ENCODE assay signal across 22 cellular contexts in the genomic region with DNA sequence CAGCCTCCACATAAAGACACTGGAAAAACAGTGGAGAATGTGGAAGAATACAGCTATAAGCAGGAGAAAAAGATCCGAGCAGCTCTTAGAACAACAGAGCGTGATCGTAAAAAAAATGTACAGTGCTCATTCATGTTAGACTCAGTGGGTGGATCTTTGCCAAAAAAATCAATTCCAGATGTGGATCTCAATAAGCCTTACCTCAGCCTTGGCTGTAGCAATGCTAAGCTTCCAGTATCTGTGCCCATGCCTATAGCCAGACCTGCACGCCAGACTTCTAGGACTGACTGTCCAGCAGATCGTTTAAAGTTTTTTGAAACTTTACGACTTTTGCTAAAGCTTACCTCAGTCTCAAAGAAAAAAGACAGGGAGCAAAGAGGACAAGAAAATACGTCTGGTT. TPM values are rescaled to one million over a fixed set of nuclear protein-coding genes. Genes with fewer than 3 reads are reported as not detected.
DNase-seq lines count a peak whose midpoint lies in the region; ATAC-seq and TF ChIP-seq lines count a peak whose summit lies in the region.
"Had no signal": no experiment of that assay in that cellular context is flagged by ENCODE, and none has a peak within 500 bp of the region (broad histone marks: within the 10 kb centered on the region; RNA-seq: fewer than 3 reads in every experiment).

No MANE protein-coding gene starts in this region.

- H3K9ac ChIP-seq in adipocyte (ENCODE audit: low read length) (no peak overlapping the region), skeletal muscle satellite cell (ENCODE audit: low read depth, low read length) (no peak overlapping the region), MM.1S (ENCODE audit: low read length) (no peak overlapping the region)
- H3K9ac ChIP-seq: BLaER1 treated with 17β-estradiol and CSF1 and Interleukin-3, amounts not matched to agents 10 nM and 100 nM had no signal

- H3K4me3 ChIP-seq in adipocyte (ENCODE audit: low read length) (no peak overlapping the region), skeletal muscle satellite cell (ENCODE audit: low read length) (no peak overlapping the region), MM.1S (ENCODE audit: low read length) (no peak overlapping the region)
- H3K4me3 ChIP-seq: BLaER1 treated with 17β-estradiol and CSF1 and Interleukin-3, amounts not matched to agents 10 nM and 100 nM; HAP-1; heart right ventricle; lower lobe of right lung; ovary; sigmoid colon had no signal

- H4K20me1 ChIP-seq in MM.1S (ENCODE audit: insufficient read depth, low read length) = no peaks in the 10 kb centered on the region

- no peak for ATAC-seq in HG03439 (IDR thresholded peaks at IDR 0.05; ENCODE audit: unreplicated experiment)
- ATAC-seq: heart right ventricle; lower lobe of right lung; stimulated activated naive CD8-positive, alpha-beta T cell treated with anti-CD3 and anti-CD28 coated beads, Interleukin-15, Interleukin-2, amounts not matched to agents 100 U/mL and 50 U/mL, for 24 hours had no signal

- no peak for TF ChIP-seq CTCF in MM.1S (IDR thresholded peaks at IDR 0.05; ENCODE audit: low read length)

- H3K4me2 ChIP-seq in skeletal muscle satellite cell (ENCODE audit: low read length) = peak overlapping the region; percentile 39
- H3K4me2 ChIP-seq in MM.1S (ENCODE audit: low read depth, low read length) = no peak overlapping the region
- H3K4me2 ChIP-seq: BLaER1 treated with 17β-estradiol and CSF1 and Interleukin-3, amounts not matched to agents 10 nM and 100 nM had no signal

- H3K27me3 ChIP-seq in adipocyte (replicated peaks; ENCODE audit: control insufficient read depth, insufficient read depth, low read length) (no peaks in the 10 kb centered on the region), skeletal muscle satellite cell (ENCODE audit: control insufficient read depth, insufficient read depth, low read length) (no peaks in the 10 kb centered on the region), MM.1S (replicated peaks; ENCODE audit: insufficient read depth, low read length) (no peaks in the 10 kb centered on the region)
- H3K27me3 ChIP-seq: BLaER1 treated with 17β-estradiol and CSF1 and Interleukin-3, amounts not matched to agents 10 nM and 100 nM; heart right ventricle; ovary; sigmoid colon had no signal

- H3K4me1 ChIP-seq in adipocyte (ENCODE audit: control insufficient read depth, insufficient read depth, low read length) (peaks cover 10% of the 10 kb centered on the region), skeletal muscle satellite cell (ENCODE audit: control insufficient read depth, insufficient read depth, low read length) (peaks cover 20% of the 10 kb centered on the region), MM.1S (ENCODE audit: low read length) (no peaks in the 10 kb centered on the region)
- H3K4me1 ChIP-seq: BLaER1 treated with 17β-estradiol and CSF1 and Interleukin-3, amounts not matched to agents 10 nM and 100 nM; HAP-1; heart right ventricle; lower lobe of right lung; sigmoid colon had no signal

- H3K79me2 ChIP-seq in MM.1S (ENCODE audit: low read length) = no peaks in the 10 kb centered on the region

- DNase-seq in EL (peak; percentile 20), adipocyte (ENCODE audit: low read depth) (peak; percentile 95), fibroblast of peridontal ligament (ENCODE audit: extremely low read depth) (peak; percentile 97), MM.1S (no peak), T-helper 9 cell (no peak), SHP77 treated with DMSO at 0.1 percent for 48 hours (lab: John Stamatoyannopoulos, UW) (no peak)
- DNase-seq: activated CD4-positive, alpha-beta T cell treated with anti-CD3 and anti-CD28 coated beads for 1 hour; activated naive CD8-positive, alpha-beta T cell treated with anti-CD3 and anti-CD28 coated beads for 36 hours; erythroblast; heart right ventricle; lower lobe of right lung; NCI-H187 treated with DMSO at 0.1 percent for 48 hours; NCI-H226; ovary; sigmoid colon; stimulated activated naive CD8-positive, alpha-beta T cell treated with anti-CD3 and anti-CD28 coated beads, Interleukin-15, Interleukin-2, amounts not matched to agents 100 U/mL and 50 U/mL, for 24 hours; trophoblast cell had no signal

- no peaks in the 10 kb centered on the region for H3F3A ChIP-seq in MM.1S (ENCODE audit: insufficient read depth, low read length)

- H3K36me3 ChIP-seq in adipocyte (ENCODE audit: control insufficient read depth, insufficient read depth, low read length, severe bottlenecking) (peaks cover 10% of the 10 kb centered on the region), skeletal muscle satellite cell (ENCODE audit: insufficient read depth, low read length) (peaks cover 7% of the 10 kb centered on the region), MM.1S (replicated peaks; ENCODE audit: insufficient read depth, low read length) (no peaks in the 10 kb centered on the region; the same call in 1 of the 2 replicates)
- H3K36me3 ChIP-seq: HAP-1, ovary had no signal

- H3K9me3 ChIP-seq in adipocyte (ENCODE audit: control insufficient read depth, low read length) (no peaks in the 10 kb centered on the region), skeletal muscle satellite cell (replicated peaks; ENCODE audit: low read length) (no peaks in the 10 kb centered on the region), MM.1S (replicated peaks; ENCODE audit: insufficient read depth, low read length) (no peaks in the 10 kb centered on the region)
- H3K9me3 ChIP-seq: BLaER1 treated with 17β-estradiol and CSF1 and Interleukin-3, amounts not matched to agents 10 nM and 100 nM; HAP-1; heart right ventricle; lower lobe of right lung; ovary; sigmoid colon had no signal

- H2AFZ ChIP-seq in MM.1S (ENCODE audit: low read length) = no peak overlapping the region

- no peak overlapping the region for H3K27ac ChIP-seq in MM.1S (ENCODE audit: low read length)
- H3K27ac ChIP-seq: BLaER1 treated with 17β-estradiol and CSF1 and Interleukin-3, amounts not matched to agents 10 nM and 100 nM; heart right ventricle; HL-60; lower lobe of right lung; ovary; sigmoid colon had no signal

- no peaks in the 10 kb centered on the region for H3K9me2 ChIP-seq in MM.1S (replicated peaks; ENCODE audit: insufficient read depth, low read length)

RNA-seq across cellular contexts. Expression of a gene that starts 57.1 kb away (rescaled TPM):
- total RNA-seq in skeletal muscle satellite cell (2012; rRNA removed) = 15.9 and 22.1 TPM in 2 replicates

Comparison
In these comparisons a context has a peak if more than half of its experiments do, and no peak if none do; other contexts are left out.
1. DNase-seq: peak in EL (single experiment), adipocyte (single experiment) and fibroblast of peridontal ligament (single experiment); none in MM.1S (single experiment), T-helper 9 cell (single experiment) and SHP77 treated with DMSO at 0.1 percent for 48 hours (single experiment).